ENCODE assay signal across 10 cellular contexts in genomic region chr1:41500378-41500777, GRCh38. TPM values are rescaled to one million over a fixed set of nuclear protein-coding genes. Genes with fewer than 3 reads are reported as not detected.
DNase-seq lines count a peak whose midpoint lies in the region; ATAC-seq and TF ChIP-seq lines count a peak whose summit lies in the region.
"Had no signal": no experiment of that assay in that cellular context is flagged by ENCODE, and none has a peak within 500 bp of the region (broad histone marks: within the 10 kb centered on the region; RNA-seq: fewer than 3 reads in every experiment).

No MANE protein-coding gene starts in this region.

- H3K27ac ChIP-seq in left lung = peak overlapping the region; percentile 45 to 53
- peak overlapping the region in 1 of 2 donors; percentile 41 for H3K27ac ChIP-seq in testis

- intact Hi-C loops in MCF 10A (cut with micrococcal nuclease) = loop anchor here (1.0 kb wide), 1 partner anchor 16 kb away; no protein-coding TSS in a partner anchor
- intact Hi-C loops in left lung (cut with DNase I) = no loop called here
- intact Hi-C loops in testis (cut with DNase I; ENCODE audit: low total_unique reads) = no loop called here

- no TSS peak for BruUV-seq in MCF 10A (replicated peaks; lab: Mats Ljungman, UMichigan)

- no peaks in the 10 kb centered on the region for H3K36me3 ChIP-seq in left lung
- no peaks in the 10 kb centered on the region for H3K36me3 ChIP-seq in testis (ENCODE audit: low read depth, missing control alignments)

- no peak overlapping the region for H3K4me3 Mint-ChIP-seq in MCF 10A (ENCODE audit: unreplicated experiment)
- H3K4me3 Mint-ChIP-seq in glutamatergic neuron (ENCODE audit: unreplicated experiment) = no peak overlapping the region
- H3K4me3 Mint-ChIP-seq: HFFc6 had no signal

- H3K4me3 ChIP-seq in left lung (no peak overlapping the region), testis (no peak overlapping the region)

- WGBS in testis, 2 donors = 62 to 66% methylated on average over 10 of the region's 10 CpGs

- H3K36me3 Mint-ChIP-seq in MCF 10A (ENCODE audit: insufficient read depth, unreplicated experiment) (peaks cover 6% of the 10 kb centered on the region), glutamatergic neuron (ENCODE audit: unreplicated experiment) (no peaks in the 10 kb centered on the region)

- H3K27me3 ChIP-seq in left lung (peaks cover 0 to 17% of the 10 kb centered on the region in 2 donors), testis (no peaks in the 10 kb centered on the region)

- no peak for TF ChIP-seq CTCF in MCF 10A (IDR thresholded peaks at IDR 0.05; ENCODE audit: unreplicated experiment)
- no peak for TF ChIP-seq CTCF in left lung (IDR thresholded peaks at IDR 0.05)
- no peak for TF ChIP-seq CTCF in testis (IDR thresholded peaks at IDR 0.05)
- no peak for TF ChIP-seq CTCF in glutamatergic neuron (IDR thresholded peaks at IDR 0.05; ENCODE audit: partially characterized antibody, unreplicated experiment)

- no peaks in the 10 kb centered on the region for H3K27me3 Mint-ChIP-seq in MCF 10A (ENCODE audit: insufficient read depth, unreplicated experiment)
- peaks cover 13% of the 10 kb centered on the region for H3K27me3 Mint-ChIP-seq in glutamatergic neuron (ENCODE audit: unreplicated experiment)

- no peaks in the 10 kb centered on the region for H3K9me3 ChIP-seq in left lung
- no peaks in the 10 kb centered on the region for H3K9me3 ChIP-seq in testis

- DNase-seq in M059J (ENCODE audit: low read depth) = peak; percentile 66
- peak; percentile 96 for DNase-seq in MCF 10A (ENCODE audit: unreplicated experiment)
- DNase-seq in left lung = peak; percentile 86 to 91
- DNase-seq in testis = peak; percentile 84
- no peak for DNase-seq in glutamatergic neuron
- DNase-seq: HFFc6, NCI-H1930 had no signal

- TF ChIP-seq POLR2A in testis (IDR thresholded peaks at IDR 0.05) = no peak

- H3K4me1 ChIP-seq in left lung (peaks cover 20 to 52% of the 10 kb centered on the region in 2 donors), testis (peaks cover 25% of the 10 kb centered on the region)

- ATAC-seq in left lung (peak; percentile 73), GM21576 (IDR thresholded peaks at IDR 0.05; ENCODE audit: unreplicated experiment) (no peak), GM21619 (IDR thresholded peaks at IDR 0.05; ENCODE audit: unreplicated experiment) (no peak), HG02571 (IDR thresholded peaks at IDR 0.05; ENCODE audit: unreplicated experiment) (no peak)

- H3K9me3 Mint-ChIP-seq in MCF 10A (ENCODE audit: unreplicated experiment) (no peaks in the 10 kb centered on the region), glutamatergic neuron (ENCODE audit: unreplicated experiment) (no peaks in the 10 kb centered on the region)
- H3K9me3 Mint-ChIP-seq: HFFc6 had no signal

- POLR2A ChIA-PET in MCF 10A (lab: Yijun Ruan, JAX) = interaction anchor here (0.7 to 1.6 kb wide), 3 partner anchors 14 to 791 kb away, joined by 3 to 4 read pairs (median 3); no protein-coding TSS in a partner anchor

- CTCF ChIA-PET in MCF 10A (lab: Yijun Ruan, JAX) = interaction anchor here (0.6 to 1.9 kb wide), 8 partner anchors 10 to 497 kb away, joined by 3 to 18 read pairs (median 4); partner anchors contain the start of gene EDN2

- H3K4me1 Mint-ChIP-seq in MCF 10A (ENCODE audit: insufficient read depth, unreplicated experiment) (peaks cover 55% of the 10 kb centered on the region), glutamatergic neuron (ENCODE audit: low read depth, unreplicated experiment) (peaks cover 20% of the 10 kb centered on the region)

- H3K27ac Mint-ChIP-seq in MCF 10A (ENCODE audit: low read depth, unreplicated experiment) (peak overlapping the region; percentile 73), glutamatergic neuron (ENCODE audit: unreplicated experiment) (no peak overlapping the region)
- H3K27ac Mint-ChIP-seq: HFFc6 had no signal

RNA-seq across cellular contexts. Expression of gene EDN2, which starts 15.9 kb away (rescaled TPM):
- not detected in 2 replicates for total RNA-seq in M059J (2014; rRNA removed; shearing (Covaris generic))
- total RNA-seq in MCF 10A (2022) (0.58 and 0.66 TPM in 2 replicates), left lung (1 to 10 TPM in 1 of 2 donors, not detected in 1; 4.0 TPM), testis (not detected), glutamatergic neuron (ENCODE audit: unreplicated experiment) (not detected)
- polyA plus RNA-seq in testis (ENCODE audit: insufficient read depth, low read depth, low replicate concordance) = not detected
- total RNA-seq: HFFc6 had no signal
